22 cellular contexts compared by ENCODE assay signal in genomic region chr7:23925088-23925487, GRCh38.
"Had no signal": no experiment of that assay in that cellular context is flagged by ENCODE, and none has a peak within 500 bp of the region (broad histone marks: within the 10 kb centered on the region; RNA-seq: fewer than 3 reads in every experiment).

No MANE protein-coding gene starts in this region.

- H3K9me3 ChIP-seq: ascending aorta, body of pancreas, SJSA1 had no signal

- H3K27me3 ChIP-seq: ascending aorta, body of pancreas, SJSA1 had no signal

- H3K4me1 ChIP-seq: ascending aorta, body of pancreas, SJSA1 had no signal

- H3K4me3 ChIP-seq: ascending aorta, body of pancreas, SJSA1 had no signal

- H3K27ac ChIP-seq: ascending aorta, body of pancreas, SJSA1 had no signal

- H3K36me3 ChIP-seq: ascending aorta, SJSA1 had no signal

- DNase-seq: activated B cell treated with CpG ODN at 0.5 μM for 24 hours; activated CD4-positive, alpha-beta T cell treated with anti-CD3 and anti-CD28 coated beads for 1 hour; activated CD4-positive, alpha-beta T cell treated with anti-CD3 and anti-CD28 coated beads, Interleukin-2, amount 10 ng/mL, durations not matched to agents 24 days and 14 days; activated CD4-positive, alpha-beta T cell treated with anti-CD3 and anti-CD28 coated beads, Interleukin-2, amount 50 U/mL, for 48 hours; activated CD8-positive, alpha-beta memory T cell treated with anti-CD3 and anti-CD28 coated beads, Interleukin-2, amount 10 ng/mL, durations not matched to agents 7 days and 5 days; activated effector memory CD4-positive, alpha-beta T cell treated with anti-CD3 and anti-CD28 coated beads, Interleukin-2, amount 50 U/mL, for 16 hours; activated naive CD4-positive, alpha-beta T cell treated with Interleukin-2 at 50 U/mL for 16 hours; activated naive CD8-positive, alpha-beta T cell treated with anti-CD3 and anti-CD28 coated beads, Interleukin-2, amount 50 U/mL, for 24 hours; activated T-cell treated with anti-CD3 and anti-CD28 coated beads, Interleukin-2, amount 50 U/mL, for 24 hours; amniotic stem cell; body of pancreas; central memory CD4-positive, alpha-beta T cell; MM.1S; NCI-H1694 treated with DMSO at 0.1 percent for 48 hours; NCI-H2029 treated with DMSO at 0.1 percent for 48 hours; NCI-H446; PC-3; SHP77; T-helper 17 cell; T-helper 9 cell had no signal
